ENCODE assay signal across 11 cellular contexts in genomic region chr1:185917646-185918045, GRCh38.
A peak's percentile ranks its signal among the peaks of the same experiment; 100 is the strongest.
DNase-seq lines count a peak whose midpoint lies in the region; ATAC-seq, FAIRE-seq and TF ChIP-seq lines count a peak whose summit lies in the region.
"Had no signal": no experiment of that assay in that cellular context is flagged by ENCODE, and none has a peak within 500 bp of the region (broad histone marks: within the 10 kb centered on the region; RNA-seq: fewer than 3 reads in every experiment).

No MANE protein-coding gene starts in this region.

- H3K27ac Mint-ChIP-seq in Caco-2 (ENCODE audit: unreplicated experiment) = no peak overlapping the region

- H3K4me3 ChIP-seq in Caco-2 (ENCODE audit: low read depth, low read length) (no peak overlapping the region), K562 (no peak overlapping the region), HepG2 (replicated peaks in 1 of 3; ENCODE audit: insufficient read depth in 1 of 3, low read depth in 2 of 3, low read length in 3 of 3) (no peak overlapping the region), aorta (ENCODE audit: low read length in 2 of 2) (no peak overlapping the region)
- H3K4me3 ChIP-seq: ovary had no signal

- H3K4me1 ChIP-seq in Caco-2 (no peaks in the 10 kb centered on the region), K562 (replicated peaks in 1 of 2; ENCODE audit: control insufficient read depth in 2 of 2, insufficient read depth in 2 of 2, low read length in 2 of 2) (no peaks in the 10 kb centered on the region), HepG2 (ENCODE audit: insufficient read depth, low read length) (no peaks in the 10 kb centered on the region), aorta (ENCODE audit: control insufficient read depth in 1 of 2, insufficient read depth in 2 of 2, low read length in 2 of 2) (peaks cover 0 to 4% of the 10 kb centered on the region in 2 donors)

- no peaks in the 10 kb centered on the region for H3K27me3 ChIP-seq in Caco-2 (replicated peaks; ENCODE audit: control insufficient read depth, insufficient read depth, low read length)
- no peaks in the 10 kb centered on the region; a peak in 1 of 5 replicates for H3K27me3 ChIP-seq in K562 (ENCODE audit: control insufficient read depth in 2 of 2, insufficient read depth in 2 of 2, low read length in 2 of 2)
- no peaks in the 10 kb centered on the region for H3K27me3 ChIP-seq in HepG2 (ENCODE audit: control insufficient read depth in 1 of 2, insufficient read depth in 2 of 2, low read length in 2 of 2)
- H3K27me3 ChIP-seq in aorta (ENCODE audit: control insufficient read depth in 1 of 2, insufficient read depth in 2 of 2, low read length in 1 of 2) = no peaks in the 10 kb centered on the region
- H3K27me3 ChIP-seq: ovary had no signal

- POLR2A ChIA-PET in Caco-2 (lab: Charles Lee) = no interaction called here
- POLR2A ChIA-PET in K562 (lab: Yijun Ruan, JAX) = interaction anchor here (0.8 kb wide), 1 partner anchor 24 kb away, joined by 3 read pairs; no protein-coding TSS in a partner anchor
- POLR2A ChIA-PET in HepG2 (lab: Yijun Ruan, JAX) = no interaction called here

- no peaks in the 10 kb centered on the region for H3K9me3 Mint-ChIP-seq in Caco-2 (ENCODE audit: unreplicated experiment)

- no peaks in the 10 kb centered on the region for H3K4me1 Mint-ChIP-seq in Caco-2 (ENCODE audit: low read depth, unreplicated experiment)

- H3K4me2 ChIP-seq in K562 (ENCODE audit: insufficient read depth, low read length) = no peak overlapping the region
- H3K4me2 ChIP-seq in HepG2 (ENCODE audit: low read depth, low read length) = no peak overlapping the region

- H3K79me2 ChIP-seq in K562 (ENCODE audit: control insufficient read depth, insufficient read depth, low read length) (no peaks in the 10 kb centered on the region), HepG2 (ENCODE audit: insufficient read depth, low read length) (no peaks in the 10 kb centered on the region)

- no peaks in the 10 kb centered on the region for H3K36me3 Mint-ChIP-seq in Caco-2 (ENCODE audit: insufficient read depth, unreplicated experiment)

- in situ Hi-C loops in K562 (cut with MboI) = no loop called here
- in situ Hi-C loops in HepG2 (cut with HindIII; ENCODE audit: extremely low pct_ligation_motif_present, low pct_unique_long_range_greater_than_20kb) = no loop called here

- H2AFZ ChIP-seq in K562 (ENCODE audit: low read depth, low read length) (no peak overlapping the region), HepG2 (ENCODE audit: low read length) (no peak overlapping the region)

- BruUV-seq in Caco-2 (replicated peaks; lab: Mats Ljungman, UMichigan) (no TSS peak), K562 (replicated peaks; lab: Mats Ljungman, UMichigan) (no TSS peak), HepG2 (replicated peaks; lab: Mats Ljungman, UMichigan) (no TSS peak)

- TF ChIP-seq CTCF in Caco-2 (IDR thresholded peaks at IDR 0.05; ENCODE audit: insufficient read depth in 1 of 2, low read depth in 1 of 2, low read length in 1 of 2, severe bottlenecking in 1 of 2, unreplicated experiment in 1 of 2) (no peak), K562 (IDR thresholded peaks at IDR 0.05 in 2 of 3, conservative IDR thresholded peaks at IDR 0.05 in 1 of 3; ENCODE audit: insufficient read depth in 2 of 3, low read depth in 1 of 3, low read length in 3 of 3) (no peak), HepG2 (CRISPR knock-in tag; IDR thresholded peaks at IDR 0.05) (no peak)

- ATAC-seq in K562 (peak; percentile 74), HepG2 (no peak), aorta (ENCODE audit: low FRiP score) (no peak)

- DNase-seq in Caco-2 = peak; percentile 43 to 45
- DNase-seq in LHCN-M2 (ENCODE audit: low read depth) = peak; percentile 41
- DNase-seq in K562 (ENCODE audit: extremely low read depth in 1 of 4, low spot score in 3 of 4) = peak in 2 of 4 experiments; percentile 8 to 37
- DNase-seq in HepG2 (ENCODE audit: low spot score) = no peak
- DNase-seq in D341Med (ENCODE audit: low spot score) = no peak
- no peak for DNase-seq in NCI-H2029 treated with DMSO at 0.1 percent for 48 hours (lab: John Stamatoyannopoulos, UW)
- no peak for DNase-seq in aorta
- DNase-seq in hypothalamus (lab: John Stamatoyannopoulos, UW) = no peak
- DNase-seq: amygdala, NCI-H446, ovary had no signal

- no peak for TF ChIP-seq RAD21 in K562 (CRISPR knock-in tag; conservative IDR thresholded peaks at IDR 0.05 in 1 of 2, IDR thresholded peaks at IDR 0.05 in 1 of 2)
- TF ChIP-seq RAD21 in HepG2 (CRISPR knock-in tag; IDR thresholded peaks at IDR 0.05) = no peak

- H3K9me3 ChIP-seq in Caco-2 = no peaks in the 10 kb centered on the region
- no peaks in the 10 kb centered on the region for H3K9me3 ChIP-seq in K562 (replicated peaks; ENCODE audit: control insufficient read depth, insufficient read depth, low read depth, low read length)
- no peaks in the 10 kb centered on the region for H3K9me3 ChIP-seq in HepG2 (ENCODE audit: low read length)
- no peaks in the 10 kb centered on the region for H3K9me3 ChIP-seq in aorta (ENCODE audit: control insufficient read depth, low read length)
- H3K9me3 ChIP-seq: ovary had no signal

- no peak overlapping the region for H3K9ac ChIP-seq in K562 (ENCODE audit: insufficient read depth in 1 of 2, low read depth in 2 of 2, low read length in 2 of 2)
- H3K9ac ChIP-seq in HepG2 (ENCODE audit: insufficient read depth, low read depth, low read length) = no peak overlapping the region

- H3K36me3 ChIP-seq in Caco-2 (ENCODE audit: control insufficient read depth, insufficient read depth, low read length) (no peaks in the 10 kb centered on the region), K562 (ENCODE audit: control insufficient read depth, insufficient read depth, low read length) (no peaks in the 10 kb centered on the region), HepG2 (replicated peaks in 1 of 2; ENCODE audit: control insufficient read depth in 1 of 2, insufficient read depth in 2 of 2, low read length in 2 of 2) (no peaks in the 10 kb centered on the region), aorta (ENCODE audit: control insufficient read depth in 1 of 2, insufficient read depth in 2 of 2, low read length in 1 of 2) (no peaks in the 10 kb centered on the region)
- H3K36me3 ChIP-seq: ovary had no signal

- FAIRE-seq in K562 (lab: Jason Lieb, UNC) = peak; percentile 19
- no peak for FAIRE-seq in HepG2 (lab: Jason Lieb, UNC)

- no peaks in the 10 kb centered on the region for H4K20me1 ChIP-seq in K562 (replicated peaks; ENCODE audit: control insufficient read depth, insufficient read depth, low read length)
- no peaks in the 10 kb centered on the region for H4K20me1 ChIP-seq in HepG2 (ENCODE audit: insufficient read depth, low read length)

- 0% methylated on average over 3 of the region's 3 CpGs for WGBS in K562 (ENCODE audit: insufficient coverage, low coverage, missing lambda C conversion rate)
- WGBS in HepG2 (ENCODE audit: low lambda C conversion rate) = 0% methylated on average over 3 of the region's 3 CpGs
- 73 to 79% methylated on average over 3 of the region's 3 CpGs for WGBS in aorta, 2 donors

- TF ChIP-seq EP300 in K562 (IDR thresholded peaks at IDR 0.05; ENCODE audit: low read length) (no peak), HepG2 (IDR thresholded peaks at IDR 0.05; ENCODE audit: low read depth in 2 of 2, low read length in 2 of 2) (no peak), HepG2 (CRISPR knock-in tag; IDR thresholded peaks at IDR 0.05; ENCODE audit: borderline replicate concordance) (no peak)

- H3K9me1 ChIP-seq in K562 (ENCODE audit: control insufficient read depth, insufficient read depth, low read length) = no peaks in the 10 kb centered on the region

- no peak overlapping the region for H3K4me3 Mint-ChIP-seq in Caco-2 (ENCODE audit: unreplicated experiment)

- TF ChIP-seq POLR2A in K562 (conservative IDR thresholded peaks at IDR 0.05) = no peak
- no peak for TF ChIP-seq POLR2A in HepG2 (IDR thresholded peaks at IDR 0.05; ENCODE audit: insufficient read depth in 1 of 2, low read depth in 2 of 2, low read length in 2 of 2)

- CTCF ChIA-PET in Caco-2 (lab: Charles Lee) = no interaction called here
- CTCF ChIA-PET in K562 (lab: Yijun Ruan, JAX; ENCODE audit: low intra/inter-chr PET ratio) = no interaction called here
- CTCF ChIA-PET in HepG2 (lab: Yijun Ruan, JAX; ENCODE audit: low intra/inter-chr PET ratio, low total read pairs) = no interaction called here

- peaks cover 10% of the 10 kb centered on the region for H3K27me3 Mint-ChIP-seq in Caco-2 (ENCODE audit: insufficient read depth, unreplicated experiment)

- intact Hi-C loops in Caco-2 (cut with micrococcal nuclease; ENCODE audit: unreplicated experiment) (no loop called here), K562 (cut with micrococcal nuclease) (no loop called here), HepG2 (cut with micrococcal nuclease; ENCODE audit: unreplicated experiment) (no loop called here), aorta (cut with DNase I) (no loop called here)

- no peak overlapping the region for H3K27ac ChIP-seq in K562 (ENCODE audit: extremely low read depth, low read depth, low read length)
- H3K27ac ChIP-seq in HepG2 (ENCODE audit: extremely low read length, insufficient read depth, low read length) = no peak overlapping the region
- no peak overlapping the region for H3K27ac ChIP-seq in aorta (ENCODE audit: low read depth in 1 of 2, low read length in 2 of 2)
- H3K27ac ChIP-seq: ovary had no signal

TF ChIP-seq in K562, 482 proteins besides CTCF, POLR2A, EP300 and RAD21 (continues in another document):
- no peak for TF ChIP-seq TAF15 (IDR thresholded peaks at IDR 0.05; ENCODE audit: low read depth, low read length)
- TF ChIP-seq PHB (CRISPR knock-in tag; IDR thresholded peaks at IDR 0.05) = no peak
- TF ChIP-seq, protein P1, sequence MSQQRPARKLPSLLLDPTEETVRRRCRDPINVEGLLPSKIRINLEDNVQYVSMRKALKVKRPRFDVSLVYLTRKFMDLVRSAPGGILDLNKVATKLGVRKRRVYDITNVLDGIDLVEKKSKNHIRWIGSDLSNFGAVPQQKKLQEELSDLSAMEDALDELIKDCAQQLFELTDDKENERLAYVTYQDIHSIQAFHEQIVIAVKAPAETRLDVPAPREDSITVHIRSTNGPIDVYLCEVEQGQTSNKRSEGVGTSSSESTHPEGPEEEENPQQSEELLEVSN (IDR thresholded peaks at IDR 0.05; ENCODE audit: borderline replicate concordance in 1 of 2, extremely low read depth in 1 of 2, insufficient read depth in 1 of 2, insufficient read length in 1 of 2, low read depth in 1 of 2, low read length in 1 of 2, poor library complexity in 1 of 2, severe bottlenecking in 1 of 2) = no peak

Comparison
In these comparisons a context has a peak if more than half of its experiments do, and no peak if none do; other contexts are left out.
1. DNase-seq: peak in Caco-2 (2 of 2) and LHCN-M2 (single experiment); none in HepG2 (single experiment), D341Med (single experiment), NCI-H2029 treated with DMSO at 0.1 percent for 48 hours (single experiment), aorta (0 of 2) and hypothalamus (0 of 51).